Comparison of ENCODE assay signal across 10 cellular contexts in the genomic region with DNA sequence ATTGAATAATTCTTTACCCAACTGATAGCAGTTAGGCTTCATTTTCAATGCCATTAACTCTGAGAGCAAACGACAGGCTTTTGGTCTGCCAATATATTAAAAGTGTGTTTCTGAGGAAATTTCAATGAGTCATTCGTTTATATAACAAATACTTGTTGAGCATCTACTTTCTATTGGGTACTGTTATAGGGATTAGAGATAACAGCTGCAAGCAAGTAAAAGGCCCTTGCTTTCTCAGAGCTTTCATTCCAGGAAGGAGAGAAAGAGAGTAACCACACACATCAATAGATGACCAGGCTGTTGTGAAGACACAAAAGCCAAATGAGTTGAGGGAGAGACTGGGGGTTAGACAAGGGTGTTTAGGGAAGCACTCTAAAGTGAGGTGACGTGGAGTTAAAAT. TPM values are rescaled to one million over a fixed set of nuclear protein-coding genes. Genes with fewer than 3 reads are reported as not detected.
DNase-seq lines count a peak whose midpoint lies in the region; ATAC-seq, FAIRE-seq and TF ChIP-seq lines count a peak whose summit lies in the region.
"Had no signal": no experiment of that assay in that cellular context is flagged by ENCODE, and none has a peak within 500 bp of the region (broad histone marks: within the 10 kb centered on the region; RNA-seq: fewer than 3 reads in every experiment).

No MANE protein-coding gene starts in this region.

- no peak for TF ChIP-seq POLR2A in right lobe of liver (IDR thresholded peaks at IDR 0.05)

- H3K4me1 Mint-ChIP-seq in astrocyte (ENCODE audit: low read depth, unreplicated experiment), result peaks cover 28% of the 10 kb centered on the region

- FAIRE-seq in astrocyte (lab: Jason Lieb, UNC) (no peak), small intestine (lab: Jason Lieb, UNC) (no peak)

- ATAC-seq in right lobe of liver, result no peak
- ATAC-seq: Right ventricle myocardium inferior had no signal

- H3K4me1 ChIP-seq in astrocyte (ENCODE audit: insufficient read depth, low read length) (peaks cover 47% of the 10 kb centered on the region), small intestine (ENCODE audit: control insufficient read depth in 2 of 2, insufficient read depth in 1 of 2, low read depth in 1 of 2, low read length in 1 of 2) (peaks cover 10 to 31% of the 10 kb centered on the region in 2 donors), right lobe of liver (peaks cover 0 to 32% (median 4%) of the 10 kb centered on the region in 4 donors)

- DNase-seq in AG08395 (ENCODE audit: low spot score) (peak; percentile 58), astrocyte (ENCODE audit: low read depth) (peak; percentile 92), myocyte (ENCODE audit: low read depth) (peak; percentile 76), NCI-H1930 (lab: John Stamatoyannopoulos, UW) (no peak), small intestine (no peak), right lobe of liver (no peak), RKO (ENCODE audit: low spot score) (no peak)
- DNase-seq: activated effector memory CD4-positive, alpha-beta T cell treated with anti-CD3 and anti-CD28 coated beads, Interleukin-2, amount 50 U/mL, for 16 hours had no signal

- H3K27ac ChIP-seq in KOPT-K1 (ENCODE audit: low read depth, low read length, poor library complexity, severe bottlenecking) (peak overlapping the region; percentile 57), astrocyte (ENCODE audit: low read depth, low read length) (peak overlapping the region; percentile 79), small intestine (ENCODE audit: low read depth in 1 of 2, low read length in 1 of 2) (peak overlapping the region in 1 of 2 donors; percentile 36), right lobe of liver (no peak overlapping the region)

- 27 to 39% (median 32%) methylated on average over 3 of the region's 3 CpGs for WGBS in small intestine, 3 donors
- WGBS in right lobe of liver (ENCODE audit: insufficient coverage, low coverage, low lambda C conversion rate, missing lambda C conversion rate), result 44% methylated on average over 3 of the region's 3 CpGs

- H3K36me3 Mint-ChIP-seq in astrocyte (ENCODE audit: low read depth, unreplicated experiment), result no peaks in the 10 kb centered on the region

- peak overlapping the region; percentile 17 for H3K4me3 Mint-ChIP-seq in astrocyte (ENCODE audit: unreplicated experiment)

- H3K27me3 ChIP-seq in astrocyte (ENCODE audit: insufficient read depth, low read length) (no peaks in the 10 kb centered on the region), small intestine (ENCODE audit: control insufficient read depth in 2 of 2, insufficient read depth in 2 of 2, low read length in 2 of 2) (no peaks in the 10 kb centered on the region), right lobe of liver (no peaks in the 10 kb centered on the region)

- peak overlapping the region; percentile 48 for H3K9ac ChIP-seq in astrocyte (ENCODE audit: low read length)

- peaks cover 93% of the 10 kb centered on the region for H3K79me2 ChIP-seq in astrocyte (ENCODE audit: insufficient read depth, low read length)

- no peak overlapping the region for H2AFZ ChIP-seq in astrocyte (ENCODE audit: low read depth, low read length)

- H3K36me3 ChIP-seq in KOPT-K1 (ENCODE audit: insufficient read depth, low read length), result no peaks in the 10 kb centered on the region
- peaks cover 29% of the 10 kb centered on the region for H3K36me3 ChIP-seq in astrocyte (ENCODE audit: insufficient read depth, low read length)
- H3K36me3 ChIP-seq in small intestine (ENCODE audit: control insufficient read depth in 2 of 2, insufficient read depth in 2 of 2, low read length in 2 of 2), result no peaks in the 10 kb centered on the region
- no peaks in the 10 kb centered on the region for H3K36me3 ChIP-seq in right lobe of liver

- H3K9me3 ChIP-seq in KOPT-K1 (ENCODE audit: insufficient read depth, low read length, poor library complexity, severe bottlenecking), result no peaks in the 10 kb centered on the region
- H3K9me3 ChIP-seq in astrocyte (ENCODE audit: insufficient read depth, low read depth, low read length), result no peaks in the 10 kb centered on the region
- no peaks in the 10 kb centered on the region for H3K9me3 ChIP-seq in small intestine (ENCODE audit: control insufficient read depth, low read depth)
- no peaks in the 10 kb centered on the region for H3K9me3 ChIP-seq in right lobe of liver

- H3K27ac Mint-ChIP-seq in astrocyte (ENCODE audit: unreplicated experiment), result peak overlapping the region; percentile 43

- H4K20me1 ChIP-seq in astrocyte (ENCODE audit: insufficient read depth, low read length), result peaks cover 45% of the 10 kb centered on the region

- intact Hi-C loops in right lobe of liver (cut with DNase I), result no loop called here

- TF ChIP-seq CTCF in astrocyte (IDR thresholded peaks at IDR 0.05; ENCODE audit: insufficient read depth, low read depth, low read length), result no peak
- no peak for TF ChIP-seq CTCF in right lobe of liver (IDR thresholded peaks at IDR 0.05)

- H3K27me3 Mint-ChIP-seq in astrocyte (ENCODE audit: low read depth, unreplicated experiment), result no peaks in the 10 kb centered on the region

- H3K4me3 ChIP-seq in astrocyte (ENCODE audit: insufficient read depth, low read depth, low read length) (no peak overlapping the region), small intestine (ENCODE audit: low read depth in 1 of 2, low read length in 2 of 2) (no peak overlapping the region), right lobe of liver (no peak overlapping the region)

- H3K4me2 ChIP-seq in astrocyte (ENCODE audit: low read length), result peak overlapping the region; percentile 72

- H3K9me3 Mint-ChIP-seq in astrocyte (ENCODE audit: unreplicated experiment), result no peaks in the 10 kb centered on the region

RNA-seq across cellular contexts. Expression of gene CD44, which starts 35.7 kb away (rescaled TPM):
- total RNA-seq in astrocyte, result 148 and 154 TPM in 2 replicates
- 62.9 and 95.4 TPM in 2 replicates for total RNA-seq in myocyte
- 96.3 TPM for polyA plus RNA-seq in myocyte (2012)
- polyA plus RNA-seq in small intestine, result 10 to 100 TPM in 2 of 3 donors, 1 to 10 TPM in 1; 5.4 to 89.6 (median 25.9) TPM
- 10 to 100 TPM; 12.2 to 64.1 (median 22.9) TPM for total RNA-seq in right lobe of liver

Comparison
In these comparisons a context has a peak if more than half of its experiments do, and no peak if none do; other contexts are left out.
1. DNase-seq: peak in AG08395 (single experiment), astrocyte (single experiment) and myocyte (single experiment); none in NCI-H1930 (0 of 2), small intestine (single experiment), right lobe of liver (0 of 3) and RKO (single experiment).
2. H3K27ac ChIP-seq: peak in KOPT-K1 (single experiment) and astrocyte (single experiment); none in right lobe of liver (0 of 3).